In genomic region chr15:57518779-57519410, GRCh38 we compare ENCODE assay signal across 19 cellular contexts.
"Had no signal": no experiment of that assay in that cellular context is flagged by ENCODE, and none has a peak within 500 bp of the region (broad histone marks: within the 10 kb centered on the region; RNA-seq: fewer than 3 reads in every experiment).

No MANE protein-coding gene starts in this region.

- H3K4me1 Mint-ChIP-seq: activated CD4-positive, alpha-beta T cell treated with anti-CD3 and anti-CD28 coated beads for 36 hours; naive thymus-derived CD8-positive, alpha-beta T cell had no signal

- H3K27ac Mint-ChIP-seq: activated CD4-positive, alpha-beta T cell treated with anti-CD3 and anti-CD28 coated beads for 36 hours; activated naive CD4-positive, alpha-beta T cell treated with anti-CD3 and anti-CD28 coated beads, Interleukin-2, amount 50 U/mL, for 72 hours; activated T-cell treated with anti-CD3 and anti-CD28 coated beads, Interleukin-2, amount 50 U/mL, for 72 hours; brain had no signal

- H3K27me3 Mint-ChIP-seq: activated CD4-positive, alpha-beta T cell treated with anti-CD3 and anti-CD28 coated beads for 36 hours; brain had no signal

- H3K36me3 ChIP-seq: transverse colon, vagina had no signal

- H3K36me3 Mint-ChIP-seq: activated naive CD4-positive, alpha-beta T cell treated with anti-CD3 and anti-CD28 coated beads, Interleukin-2, amount 50 U/mL, for 72 hours; brain; naive thymus-derived CD8-positive, alpha-beta T cell had no signal

- H3K27ac ChIP-seq: esophagus muscularis mucosa, foreskin keratinocyte, right lobe of liver, transverse colon, vagina had no signal

- DNase-seq: activated CD4-positive, alpha-beta T cell treated with anti-CD3 and anti-CD28 coated beads for 36 hours; activated CD4-positive, CD25-positive, alpha-beta regulatory T cell; activated naive CD4-positive, alpha-beta T cell; activated T-cell treated with anti-CD3 and anti-CD28 coated beads for 4 hours; activated T-cell treated with anti-CD3 and anti-CD28 coated beads, Interleukin-2, amount 50 U/mL, for 72 hours; anterior cingulate cortex; cortex of kidney; foreskin keratinocyte; heart right ventricle; naive thymus-derived CD8-positive, alpha-beta T cell; right lobe of liver; stimulated activated CD4-positive, alpha-beta T cell treated with anti-CD3 and anti-CD28 coated beads, Interleukin-2, amount 100 ng/mL, for 48 hours; stimulated activated naive CD4-positive, alpha-beta T cell treated with Interleukin-2 at 50 U/mL for 16 hours; transverse colon had no signal

- H3K27me3 ChIP-seq: esophagus muscularis mucosa, foreskin keratinocyte, heart right ventricle, right lobe of liver, transverse colon, vagina had no signal

- H3K4me3 Mint-ChIP-seq: activated CD4-positive, alpha-beta T cell treated with anti-CD3 and anti-CD28 coated beads for 36 hours; activated T-cell treated with anti-CD3 and anti-CD28 coated beads, Interleukin-2, amount 50 U/mL, for 72 hours; brain; naive thymus-derived CD8-positive, alpha-beta T cell had no signal

- H3K9me3 Mint-ChIP-seq: activated naive CD4-positive, alpha-beta T cell treated with anti-CD3 and anti-CD28 coated beads, Interleukin-2, amount 50 U/mL, for 72 hours; activated T-cell treated with anti-CD3 and anti-CD28 coated beads, Interleukin-2, amount 50 U/mL, for 72 hours; brain; naive thymus-derived CD8-positive, alpha-beta T cell had no signal

- H3K4me1 ChIP-seq: foreskin keratinocyte, right lobe of liver had no signal

- H3K4me3 ChIP-seq: esophagus muscularis mucosa, heart right ventricle, right lobe of liver, transverse colon, vagina had no signal

- ATAC-seq: activated CD4-positive, alpha-beta T cell treated with anti-CD3 and anti-CD28 coated beads for 36 hours; activated naive CD4-positive, alpha-beta T cell treated with anti-CD3 and anti-CD28 coated beads, Interleukin-2, amount 50 U/mL, for 72 hours; activated T-cell treated with anti-CD3 and anti-CD28 coated beads, Interleukin-2, amount 50 U/mL, for 72 hours; foreskin keratinocyte; left lobe of liver; naive thymus-derived CD8-positive, alpha-beta T cell; right lobe of liver had no signal

- H3K9me3 ChIP-seq: esophagus muscularis mucosa, heart right ventricle, right lobe of liver, transverse colon, vagina had no signal
